ENCODE assay signal across 11 cellular contexts in the genomic region with DNA sequence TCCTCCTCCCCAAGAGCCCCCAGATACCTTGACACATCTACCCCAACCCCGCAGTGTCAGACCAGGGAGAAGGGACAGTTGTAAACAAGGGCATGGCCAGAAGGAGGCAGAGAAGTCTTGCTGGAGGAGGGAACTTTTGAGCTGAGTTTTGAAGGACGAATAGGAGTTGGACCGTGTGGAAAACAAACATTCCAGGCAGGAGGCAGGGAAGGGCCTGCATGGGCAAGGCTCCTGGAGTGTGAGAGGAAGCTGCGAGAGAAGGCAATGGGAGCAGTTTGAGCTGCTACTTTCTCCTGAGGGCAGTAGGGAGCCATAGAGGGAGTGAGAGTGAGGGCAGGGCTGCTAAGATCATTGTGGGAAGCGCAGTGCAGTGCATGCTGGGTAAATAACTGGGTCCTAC. TPM values are rescaled to one million over a fixed set of nuclear protein-coding genes. Genes with fewer than 3 reads are reported as not detected.
DNase-seq lines count a peak whose midpoint lies in the region; ATAC-seq and TF ChIP-seq lines count a peak whose summit lies in the region.
"Had no signal": no experiment of that assay in that cellular context is flagged by ENCODE, and none has a peak within 500 bp of the region (broad histone marks: within the 10 kb centered on the region; RNA-seq: fewer than 3 reads in every experiment).

No MANE protein-coding gene starts in this region.

- intact Hi-C loops in testis (cut with DNase I; ENCODE audit: low total_unique reads): no loop called here

- no peaks in the 10 kb centered on the region; the same call in 1 of the 2 replicates for H3K9me3 Mint-ChIP-seq in WTC11

- no peak overlapping the region for H3K4me3 ChIP-seq in AG09309 (ENCODE audit: control insufficient read depth, low read depth, low read length)
- no peak overlapping the region for H3K4me3 ChIP-seq in testis

- no peak overlapping the region for H3K27ac Mint-ChIP-seq in WTC11

- no peaks in the 10 kb centered on the region for H3K36me3 ChIP-seq in testis (ENCODE audit: low read depth, missing control alignments)

- no peaks in the 10 kb centered on the region for H3K27me3 ChIP-seq in testis

- CTCF ChIA-PET in WTC11 (lab: Charles Lee): interaction anchor here (0.9 to 3.2 kb wide), 4 partner anchors 47 to 105 kb away, joined by 3 to 8 read pairs (median 6); no protein-coding TSS in a partner anchor

- ATAC-seq in WTC11: no peak
- peak; percentile 90 for ATAC-seq in left lobe of liver
- no peak for ATAC-seq in HG03135 (IDR thresholded peaks at IDR 0.05; ENCODE audit: unreplicated experiment)

- no peaks in the 10 kb centered on the region for H3K9me3 ChIP-seq in testis

- peak; percentile 16 for TF ChIP-seq CTCF in AG09309 (IDR thresholded peaks at IDR 0.05; ENCODE audit: control insufficient read depth, insufficient read depth, low read depth, low read length, missing control alignments)
- peak; percentile 20 for TF ChIP-seq CTCF in GM12873 (IDR thresholded peaks at IDR 0.05; ENCODE audit: insufficient read depth, low read depth, low read length, missing control alignments)
- no peak for TF ChIP-seq CTCF in WTC11 (IDR thresholded peaks at IDR 0.05)
- no peak for TF ChIP-seq CTCF in testis (IDR thresholded peaks at IDR 0.05)

- POLR2A ChIA-PET in WTC11 (lab: Charles Lee): no interaction called here

- H3K4me1 ChIP-seq in testis: peaks cover 3% of the 10 kb centered on the region

- H3K4me1 Mint-ChIP-seq in WTC11: peaks cover 4% of the 10 kb centered on the region

- H3K27ac ChIP-seq in testis: no peak overlapping the region
- H3K27ac ChIP-seq: parathyroid adenoma had no signal

- no peaks in the 10 kb centered on the region for H3K36me3 Mint-ChIP-seq in WTC11

- H3K4me3 Mint-ChIP-seq in WTC11: no peak overlapping the region

- WGBS in testis, 2 donors: 79 to 83% methylated on average over 5 of the region's 5 CpGs

- no peaks in the 10 kb centered on the region; the same call in 1 of the 2 replicates for H3K27me3 Mint-ChIP-seq in WTC11 (ENCODE audit: low read depth)

- TF ChIP-seq POLR2A in testis (IDR thresholded peaks at IDR 0.05): no peak

- DNase-seq in AG09309 (ENCODE audit: low read depth) (no peak), WTC11 (ENCODE audit: low spot score) (no peak), left lobe of liver (ENCODE audit: low spot score) (no peak), NCI-H526 (lab: John Stamatoyannopoulos, UW) (no peak), NCI-H187 treated with DMSO at 0.1 percent for 48 hours (lab: John Stamatoyannopoulos, UW) (no peak), testis (no peak)
- DNase-seq: activated CD8-positive, alpha-beta memory T cell treated with anti-CD3 and anti-CD28 coated beads, Interleukin-2, amount 50 U/mL, for 48 hours; NCI-H1417 had no signal

TF ChIP-seq in WTC11, 78 proteins besides CTCF, POLR2A, EP300 and RAD21:
- peak; percentile 94 for TF ChIP-seq GTF2I (CRISPR knock-in tag; conservative IDR thresholded peaks at IDR 0.05)
- TF ChIP-seq, protein P1, sequence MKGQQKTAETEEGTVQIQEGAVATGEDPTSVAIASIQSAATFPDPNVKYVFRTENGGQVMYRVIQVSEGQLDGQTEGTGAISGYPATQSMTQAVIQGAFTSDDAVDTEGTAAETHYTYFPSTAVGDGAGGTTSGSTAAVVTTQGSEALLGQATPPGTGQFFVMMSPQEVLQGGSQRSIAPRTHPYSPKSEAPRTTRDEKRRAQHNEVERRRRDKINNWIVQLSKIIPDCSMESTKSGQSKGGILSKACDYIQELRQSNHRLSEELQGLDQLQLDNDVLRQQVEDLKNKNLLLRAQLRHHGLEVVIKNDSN (CRISPR knock-in tag; IDR thresholded peaks at IDR 0.05): no peak

RNA-seq across cellular contexts. Expression of gene IL12RB1, which starts 23.3 kb away (rescaled TPM):
- total RNA-seq in WTC11 (2021) (not detected in 3 replicates), left lobe of liver (0.25 TPM), testis (1 to 10 TPM in 1 of 2 donors, under 1 TPM in 1; 0.39 to 2.5 TPM)
- 1.8 TPM for polyA plus RNA-seq in testis (ENCODE audit: insufficient read depth, low read depth, low replicate concordance)

RNA-seq across cellular contexts. Expression of gene MAST3, which starts 34.1 kb away (rescaled TPM):
- total RNA-seq in WTC11 (2021): 10.8 to 11.5 TPM (median 11.2 TPM) in 3 replicates
- 18.4 TPM for total RNA-seq in left lobe of liver
- 10 to 100 TPM in 1 of 2 donors, 1 to 10 TPM in 1; 9.7 to 11.2 TPM for total RNA-seq in testis
- polyA plus RNA-seq in testis (ENCODE audit: insufficient read depth, low read depth, low replicate concordance): 5.0 TPM

RNA-seq across cellular contexts. Expression of gene ARRDC2, which starts 55.5 kb away (rescaled TPM):
- total RNA-seq in WTC11 (2021): 9.2 to 9.9 TPM (median 9.8 TPM) in 3 replicates
- total RNA-seq in left lobe of liver: 6.3 TPM
- total RNA-seq in testis: 10 to 100 TPM; 13.0 to 15.3 TPM
- polyA plus RNA-seq in testis (ENCODE audit: insufficient read depth, low read depth, low replicate concordance): 10.3 TPM

Comparison
In these comparisons a context has a peak if more than half of its experiments do, and no peak if none do; other contexts are left out.
1. CTCF ChIP-seq: peak in AG09309 (single experiment) and GM12873 (single experiment); none in WTC11 (single experiment) and testis (0 of 3).